In the genomic region with DNA sequence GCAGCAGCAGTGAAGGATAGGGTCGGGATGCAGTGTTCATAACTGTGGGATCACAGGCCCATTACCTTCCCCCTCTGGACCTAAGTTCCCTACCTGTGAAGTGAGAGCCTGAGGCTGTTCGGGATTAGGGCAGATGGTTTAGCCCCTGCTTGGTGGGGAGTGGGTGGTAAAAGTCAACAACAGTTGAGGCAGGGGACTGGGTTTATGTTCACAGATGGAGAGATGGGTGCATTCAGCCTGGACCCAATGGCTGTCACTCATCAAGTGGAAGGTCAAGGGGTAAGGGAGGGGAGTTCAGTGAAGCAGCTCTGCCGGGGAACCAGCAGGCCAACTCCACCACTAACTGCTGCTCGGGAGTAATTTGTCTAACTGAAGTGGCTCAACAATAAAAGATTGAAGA, we compare ENCODE assay signal across 19 cellular contexts.
"Had no signal": no experiment of that assay in that cellular context is flagged by ENCODE, and none has a peak within 500 bp of the region (broad histone marks: within the 10 kb centered on the region; RNA-seq: fewer than 3 reads in every experiment).

No MANE protein-coding gene starts in this region.

- H3K27ac Mint-ChIP-seq: dendritic cell treated with granulocyte-macrophage colony-stimulating factor and Interleukin-4, amounts not matched to agents 40 ng/mL and 50 ng/mL, for 4 days; effector memory CD8-positive, alpha-beta T cell; memory B cell; mesothelial cell of epicardium; natural killer cell had no signal

- H3K9me3 Mint-ChIP-seq: effector memory CD8-positive, alpha-beta T cell; memory B cell; mesothelial cell of epicardium; natural killer cell; neural crest cell had no signal

- H3K4me3 Mint-ChIP-seq: dendritic cell treated with granulocyte-macrophage colony-stimulating factor and Interleukin-4, amounts not matched to agents 40 ng/mL and 50 ng/mL, for 4 days; effector memory CD8-positive, alpha-beta T cell; memory B cell; mesothelial cell of epicardium; natural killer cell; neural crest cell had no signal

- H3K4me1 Mint-ChIP-seq: neural crest cell had no signal

- FAIRE-seq: kidney, small intestine had no signal

- H3K36me3 Mint-ChIP-seq: memory B cell, mesothelial cell of epicardium, natural killer cell had no signal

- H3K27me3 Mint-ChIP-seq: effector memory CD8-positive, alpha-beta T cell; memory B cell had no signal

- H3K27ac ChIP-seq: esophagus squamous epithelium, left ventricle myocardium inferior, lower lobe of right lung, ovary, upper lobe of left lung had no signal

- DNase-seq: effector memory CD8-positive, alpha-beta T cell; esophagus squamous epithelium; foreskin fibroblast; glutamatergic neuron; kidney; left cardiac atrium; left ventricle myocardium inferior; lower lobe of right lung; natural killer cell; ovary; small intestine; stimulated activated CD4-positive, alpha-beta T cell treated with anti-CD3 and anti-CD28 coated beads, Interleukin-12 subunit alpha, Interleukin-12 subunit beta, amount 100 ng/mL, for 4 hours; stimulated activated naive CD4-positive, alpha-beta T cell treated with Interleukin-2 at 50 U/mL for 16 hours; upper lobe of left lung had no signal

- H3K4me3 ChIP-seq: esophagus squamous epithelium, gastroesophageal sphincter, left ventricle myocardium inferior, lower lobe of right lung, ovary, upper lobe of left lung had no signal
